9 cellular contexts compared by ENCODE assay signal in the genomic region with DNA sequence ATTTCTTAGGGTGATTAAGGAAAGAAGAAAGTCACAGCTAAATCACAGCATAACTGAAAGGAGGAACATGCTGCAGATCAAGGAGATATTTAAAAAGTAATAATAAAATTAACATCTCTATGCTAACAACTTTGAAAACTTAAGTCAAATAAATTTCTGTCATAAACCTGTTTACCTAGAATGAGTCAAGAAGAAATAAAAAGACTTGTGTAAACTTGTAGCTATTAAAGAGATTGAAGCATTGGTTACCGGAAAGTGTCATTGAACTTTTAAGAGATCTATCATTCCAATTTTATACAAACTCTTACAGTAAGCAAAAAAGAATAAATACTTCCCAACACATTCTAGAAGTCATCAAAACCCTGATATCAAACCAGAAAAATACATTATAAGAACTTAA.
"Had no signal": no experiment of that assay in that cellular context is flagged by ENCODE, and none has a peak within 500 bp of the region (broad histone marks: within the 10 kb centered on the region; RNA-seq: fewer than 3 reads in every experiment).

No MANE protein-coding gene starts in this region.

- H3K9ac ChIP-seq: GM23248 had no signal

- H2AFZ ChIP-seq: GM23248 had no signal

- H3K36me3 Mint-ChIP-seq: IgD-negative memory B cell had no signal

- H3K27me3 Mint-ChIP-seq: IgD-negative memory B cell had no signal

- ATAC-seq: HCT116, HepG2 had no signal

- DNase-seq: GM23248, GOT3, H7, HFFc6 had no signal

- H3K4me3 Mint-ChIP-seq: HFFc6, IgD-negative memory B cell had no signal

- H3K9me3 ChIP-seq: HAP-1 had no signal

- H3K4me1 ChIP-seq: HAP-1 had no signal

- FAIRE-seq: HepG2 had no signal

- H3K4me3 ChIP-seq: GM23248, HAP-1 had no signal

- H3K4me1 Mint-ChIP-seq: IgD-negative memory B cell had no signal

- H3K36me3 ChIP-seq: HAP-1 had no signal

- H3K27ac ChIP-seq: GM23248, HL-60 had no signal

- H3K27ac Mint-ChIP-seq: HFFc6, IgD-negative memory B cell had no signal
